9 cellular contexts compared by ENCODE assay signal in the genomic region with DNA sequence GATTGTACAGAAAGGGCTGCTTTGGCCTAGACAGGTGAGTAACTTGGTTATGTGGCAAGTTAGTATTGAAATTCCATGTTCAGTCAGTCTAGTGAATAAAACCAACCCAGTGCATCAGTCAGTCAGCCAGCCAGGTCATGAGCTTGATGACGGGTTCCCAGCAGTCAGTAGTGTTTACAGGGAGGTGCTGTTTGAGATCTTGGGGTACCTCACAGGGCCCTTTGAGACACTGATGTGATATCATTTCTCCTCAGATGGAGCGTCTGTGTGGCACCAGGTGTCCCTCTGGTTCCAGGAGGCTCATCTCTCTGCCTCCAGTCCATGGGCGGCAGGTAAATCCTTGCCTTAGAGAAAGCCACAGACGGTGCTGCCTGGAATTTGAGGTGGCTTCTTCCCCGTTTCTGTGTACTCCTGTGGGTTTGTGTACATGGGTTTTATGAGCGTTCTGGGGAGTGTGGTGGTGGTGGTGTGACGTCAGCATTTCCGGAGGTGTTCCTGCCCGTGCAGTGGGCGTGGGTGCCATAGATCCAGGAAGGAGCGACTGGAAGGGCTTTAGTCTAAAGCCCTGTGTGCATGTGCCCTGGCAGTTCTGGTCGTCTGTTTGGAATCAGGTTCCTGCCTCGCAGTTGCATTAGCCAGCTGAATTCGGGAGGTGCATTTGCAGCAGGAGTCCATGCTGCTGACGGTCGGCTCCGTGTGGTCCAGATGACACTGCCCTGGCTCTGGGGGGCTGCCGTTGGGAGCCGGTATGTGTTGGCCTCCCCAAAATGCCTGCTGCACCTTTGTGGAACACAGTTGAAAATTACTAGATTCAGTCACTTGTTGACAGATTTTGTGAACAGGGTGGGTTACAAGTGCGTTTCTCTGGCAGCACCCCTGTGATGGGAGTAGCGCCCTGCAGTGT. TPM values are rescaled to one million over a fixed set of nuclear protein-coding genes. Genes with fewer than 3 reads are reported as not detected.
DNase-seq lines count a peak whose midpoint lies in the region; ATAC-seq and TF ChIP-seq lines count a peak whose summit lies in the region.
"Had no signal": no experiment of that assay in that cellular context is flagged by ENCODE, and none has a peak within 500 bp of the region (broad histone marks: within the 10 kb centered on the region; RNA-seq: fewer than 3 reads in every experiment).

No MANE protein-coding gene starts in this region.

- H3K27ac Mint-ChIP-seq in CD8-positive, alpha-beta memory T cell = peak overlapping the region; percentile 87 to 97 (median 93)
- H3K27ac Mint-ChIP-seq in brain = peak overlapping the region in 1 of 5 experiments; percentile 91

- H3K27me3 ChIP-seq in CD8-positive, alpha-beta memory T cell (ENCODE audit: insufficient read depth, low read length, poor library complexity, severe bottlenecking) = no peaks in the 10 kb centered on the region
- no peaks in the 10 kb centered on the region for H3K27me3 ChIP-seq in prostate gland (replicated peaks; ENCODE audit: insufficient read depth)

- H3K27ac ChIP-seq in CD8-positive, alpha-beta memory T cell (ENCODE audit: low read depth, low read length) = peak overlapping the region; percentile 94
- H3K27ac ChIP-seq in prostate gland = peak overlapping the region; percentile 98 to 99

- TF ChIP-seq CTCF in brain (conservative IDR thresholded peaks at IDR 0.05) (no peak), prostate gland (IDR thresholded peaks at IDR 0.05) (no peak)

- no peaks in the 10 kb centered on the region for H3K36me3 ChIP-seq in CD8-positive, alpha-beta memory T cell (ENCODE audit: insufficient read depth, low read length)
- H3K36me3 ChIP-seq in prostate gland = no peaks in the 10 kb centered on the region

- TF ChIP-seq POLR2A in prostate gland (IDR thresholded peaks at IDR 0.05) = no peak

- POLR2A ChIA-PET in CD8-positive, alpha-beta memory T cell (lab: Charles Lee) = no interaction called here

- no peak for ATAC-seq in HG03457 (IDR thresholded peaks at IDR 0.05; ENCODE audit: unreplicated experiment)

- peak overlapping the region; percentile 75 for H3K4me3 ChIP-seq in CD8-positive, alpha-beta memory T cell (ENCODE audit: low read length)
- peak overlapping the region in 1 of 2 donors; percentile 88 for H3K4me3 ChIP-seq in prostate gland

- CTCF ChIA-PET in CD8-positive, alpha-beta memory T cell (lab: Charles Lee) = no interaction called here

- H3K9me3 ChIP-seq in CD8-positive, alpha-beta memory T cell (ENCODE audit: low read length) = no peaks in the 10 kb centered on the region
- no peaks in the 10 kb centered on the region for H3K9me3 ChIP-seq in prostate gland

- peaks cover 66 to 80% (median 74%) of the 10 kb centered on the region in 3 donors for H3K4me1 Mint-ChIP-seq in CD8-positive, alpha-beta memory T cell
- H3K4me1 Mint-ChIP-seq in brain = peaks cover 45% of the 10 kb centered on the region

- H3K27me3 Mint-ChIP-seq in CD8-positive, alpha-beta memory T cell = peaks cover 0 to 1% of the 10 kb centered on the region in 2 donors
- H3K27me3 Mint-ChIP-seq in brain = peaks cover 3% of the 10 kb centered on the region

- H3K4me1 ChIP-seq in CD8-positive, alpha-beta memory T cell (ENCODE audit: insufficient read depth, low read length) = peaks cover 70% of the 10 kb centered on the region
- H3K4me1 ChIP-seq in prostate gland (replicated peaks) = peaks cover 11% of the 10 kb centered on the region

- H3K4me3 Mint-ChIP-seq in CD8-positive, alpha-beta memory T cell = peak overlapping the region; percentile 90 to 99 (median 94)
- peak overlapping the region; percentile 87 to 92 (median 88) for H3K4me3 Mint-ChIP-seq in brain

- H3K36me3 Mint-ChIP-seq in CD8-positive, alpha-beta memory T cell = peaks cover 0 to 33% (median 0%) of the 10 kb centered on the region in 3 donors
- peaks cover 18% of the 10 kb centered on the region for H3K36me3 Mint-ChIP-seq in brain

- DNase-seq in CD8-positive, alpha-beta memory T cell = peak; percentile 58 to 83 (median 76)
- peak; percentile 46 to 81 (median 64) for DNase-seq in T-helper 1 cell
- peak; percentile 61 for DNase-seq in prostate gland (ENCODE audit: low spot score)
- DNase-seq in SHP77 (lab: John Stamatoyannopoulos, UW) = no peak
- DNase-seq in NCI-H1694 treated with DMSO at 0.1 percent for 48 hours (lab: John Stamatoyannopoulos, UW) = no peak
- no peak for DNase-seq in cerebellar cortex (ENCODE audit: low spot score)
- DNase-seq: NCI-H226 had no signal

- peaks cover 0 to 1% (median 0%) of the 10 kb centered on the region in 5 donors for H3K9me3 Mint-ChIP-seq in CD8-positive, alpha-beta memory T cell
- H3K9me3 Mint-ChIP-seq in brain = peaks cover 0 to 4% (median 0%) of the 10 kb centered on the region in 5 experiments

- WGBS in prostate gland = 68% methylated on average over 21 of the region's 21 CpGs

- intact Hi-C loops in prostate gland (cut with DNase I) = loop anchor here (10.0 kb wide), 1 partner anchor 263 kb away; no protein-coding TSS in a partner anchor

RNA-seq across cellular contexts. Expression of a gene that starts 2.1 kb away (rescaled TPM):
- total RNA-seq in CD8-positive, alpha-beta memory T cell = 10 to 100 TPM; 35.3 to 38.0 TPM
- polyA plus RNA-seq in CD8-positive, alpha-beta memory T cell = 31.0 TPM
- polyA plus RNA-seq in brain (ENCODE audit: insufficient read depth, low read depth, low replicate concordance) = 13.1 TPM
- total RNA-seq in prostate gland = 10 to 100 TPM; 23.0 to 33.6 TPM

Comparison
In these comparisons a context has a peak if more than half of its experiments do, and no peak if none do; other contexts are left out.
1. DNase-seq: peak in CD8-positive, alpha-beta memory T cell (5 of 5), T-helper 1 cell (5 of 5) and prostate gland (single experiment); none in SHP77 (0 of 2), NCI-H1694 treated with DMSO at 0.1 percent for 48 hours (single experiment) and cerebellar cortex (single experiment).